Comparison of ENCODE assay signal across 8 cellular contexts in genomic region chr13:31424130-31424729, GRCh38.
DNase-seq lines count a peak whose midpoint lies in the region; ATAC-seq and TF ChIP-seq lines count a peak whose summit lies in the region.

No MANE protein-coding gene starts in this region.

- no peak overlapping the region for H3K4me3 Mint-ChIP-seq in brain

- in situ Hi-C loops in GM13977 (cut with MboI; ENCODE audit: low pct_unique_long_range_greater_than_20kb, low sequenced_read_pairs, unreplicated experiment), result no loop called here

- DNase-seq in A172 (ENCODE audit: low spot score) (peak; percentile 73), GM13977 (ENCODE audit: low spot score) (peak; percentile 58), NCI-H128 (lab: John Stamatoyannopoulos, UW; ENCODE audit: unreplicated experiment) (peak; percentile 30), T-helper 2 cell (peak in 4 of 5 experiments; percentile 10 to 81 (median 16)), iPS-NIHi7 (ENCODE audit: extremely low spot score) (peak; percentile 92)
- DNase-seq in stimulated activated CD4-positive, alpha-beta T cell treated with anti-CD3 and anti-CD28 coated beads, Interleukin-15, amount 100 ng/mL, for 1 hour (ENCODE audit: low read depth in 1 of 2, low spot score in 1 of 2), result peak; percentile 6 to 16

- no peaks in the 10 kb centered on the region for H3K9me3 Mint-ChIP-seq in brain

- H3K27me3 Mint-ChIP-seq in brain, result peaks cover 4% of the 10 kb centered on the region

- no peaks in the 10 kb centered on the region for H3K36me3 Mint-ChIP-seq in brain

- peak overlapping the region in 1 of 5 experiments; percentile 48 for H3K27ac Mint-ChIP-seq in brain

- ATAC-seq in HG02798 (IDR thresholded peaks at IDR 0.05; ENCODE audit: poor library complexity, unreplicated experiment), result peak; percentile 98

- peak; percentile 91 for TF ChIP-seq CTCF in GM13977 (IDR thresholded peaks at IDR 0.05; ENCODE audit: extremely low read depth, insufficient read depth, missing control alignments)
- peak; percentile 89 to 94 for TF ChIP-seq CTCF in brain (conservative IDR thresholded peaks at IDR 0.05)

- H3K4me1 Mint-ChIP-seq in brain, result no peaks in the 10 kb centered on the region

Comparison
In these comparisons a context has a peak if more than half of its experiments do, and no peak if none do; other contexts are left out.
1. Peak in every context shown above with its lines: DNase-seq and ATAC-seq.
2. DNase-seq: peak in every context shown above with its lines; median percentile 92 in iPS-NIHi7; 73 in A172; 58 in GM13977; 30 in NCI-H128; 16 in T-helper 2 cell; 11 in stimulated activated CD4-positive, alpha-beta T cell treated with anti-CD3 and anti-CD28 coated beads, Interleukin-15, amount 100 ng/mL, for 1 hour.